ENCODE assay signal across 8 cellular contexts in genomic region chr2:10043256-10043905, GRCh38. TPM values are rescaled to one million over a fixed set of nuclear protein-coding genes. Genes with fewer than 3 reads are reported as not detected.
DNase-seq lines count a peak whose midpoint lies in the region; ATAC-seq and TF ChIP-seq lines count a peak whose summit lies in the region.

Gene KLF11 (plus strand): TSS chr2:10043550. CDS start chr2:10043717, 167 bp downstream.

- POLR2A ChIA-PET in activated CD4-positive, alpha-beta T cell treated with anti-CD3 and anti-CD28 coated beads for 36 hours (lab: Charles Lee) = no interaction called here

- intact Hi-C loops in activated CD4-positive, alpha-beta T cell treated with anti-CD3 and anti-CD28 coated beads for 36 hours (cut with DNase I, micrococcal nuclease) = loop anchor here (1.0 to 10.0 kb wide), 4 partner anchors 77 to 620 kb away; partner anchors contain the start of genes ADAM17 (in 2 of the 2), CPSF3 (in 1 of the 2), IAH1 (in 1 of the 2) and ITGB1BP1 (in 1 of the 2)

- peak within 1 kb of the TSS; percentile 71 for H3K4me3 ChIP-seq in choroid plexus epithelial cell (ENCODE audit: low read depth, low read length)

- no peaks in the 10 kb centered on the region for H3K27me3 ChIP-seq in layer of hippocampus (ENCODE audit: control insufficient read depth, insufficient read depth, low read length)

- peaks cover 12% of the 10 kb centered on the region for H3K4me1 Mint-ChIP-seq in activated CD4-positive, alpha-beta T cell treated with anti-CD3 and anti-CD28 coated beads for 36 hours

- H3K4me3 Mint-ChIP-seq in activated CD4-positive, alpha-beta T cell treated with anti-CD3 and anti-CD28 coated beads for 36 hours = peak within 1 kb of the TSS; percentile 66

- H3K27ac ChIP-seq in 22Rv1 (peak within 1 kb of the TSS; percentile 97), layer of hippocampus (ENCODE audit: low read depth, low read length) (peak within 1 kb of the TSS; percentile 95)

- peaks cover 3% of the 10 kb centered on the region for H3K27me3 Mint-ChIP-seq in activated CD4-positive, alpha-beta T cell treated with anti-CD3 and anti-CD28 coated beads for 36 hours

- H3K27ac Mint-ChIP-seq in activated CD4-positive, alpha-beta T cell treated with anti-CD3 and anti-CD28 coated beads for 36 hours = peak within 1 kb of the TSS; percentile 78

- no peaks in the 10 kb centered on the region for H3K9me3 Mint-ChIP-seq in activated CD4-positive, alpha-beta T cell treated with anti-CD3 and anti-CD28 coated beads for 36 hours (ENCODE audit: low read depth)

- ATAC-seq in GM18861 (IDR thresholded peaks at IDR 0.05; ENCODE audit: unreplicated experiment) (peak; percentile 47), HG03103 (IDR thresholded peaks at IDR 0.05; ENCODE audit: low read depth, unreplicated experiment) (peak; percentile 55)
- ATAC-seq in activated CD4-positive, alpha-beta T cell treated with anti-CD3 and anti-CD28 coated beads for 36 hours = peak; percentile 68

- CTCF ChIA-PET in activated CD4-positive, alpha-beta T cell treated with anti-CD3 and anti-CD28 coated beads for 36 hours (lab: Charles Lee) = interaction anchor here (2.3 kb wide), 1 partner anchor 59 kb away, joined by 8 read pairs; no protein-coding TSS in a partner anchor

- DNase-seq in NCI-H2227 (lab: John Stamatoyannopoulos, UW; ENCODE audit: unreplicated experiment) = peak; percentile 98
- peak; percentile 85 for DNase-seq in activated CD4-positive, alpha-beta T cell treated with anti-CD3 and anti-CD28 coated beads for 36 hours
- peak; percentile 91 for DNase-seq in choroid plexus epithelial cell (ENCODE audit: low read depth)
- DNase-seq in stimulated activated CD4-positive, alpha-beta T cell treated with anti-CD3 and anti-CD28 coated beads, Interleukin-15, amount 100 ng/mL, for 48 hours (ENCODE audit: low read depth in 2 of 2) = peak; percentile 38 to 59

- TF ChIP-seq CTCF in 22Rv1 (IDR thresholded peaks at IDR 0.05) = no peak
- TF ChIP-seq CTCF in choroid plexus epithelial cell (conservative IDR thresholded peaks at IDR 0.05; ENCODE audit: low read depth, low read length) = no peak

- H3K36me3 Mint-ChIP-seq in activated CD4-positive, alpha-beta T cell treated with anti-CD3 and anti-CD28 coated beads for 36 hours (ENCODE audit: low read depth) = no peaks in the 10 kb centered on the region

RNA-seq across cellular contexts. Expression of gene KLF11, which starts in this region (rescaled TPM):
- 1 to 10 TPM; 4.2 to 4.5 TPM for total RNA-seq in activated CD4-positive, alpha-beta T cell treated with anti-CD3 and anti-CD28 coated beads for 36 hours

Comparison
In these comparisons a context has a peak if more than half of its experiments do, and no peak if none do; other contexts are left out.
1. Peak in every context shown above with its lines: DNase-seq, ATAC-seq, H3K4me3 ChIP-seq and H3K27ac ChIP-seq.